11 cellular contexts compared by ENCODE assay signal in genomic region chr22:37640591-37641250, GRCh38. TPM values are rescaled to one million over a fixed set of nuclear protein-coding genes. Genes with fewer than 3 reads are reported as not detected.
A peak's percentile ranks its signal among the peaks of the same experiment; 100 is the strongest.
DNase-seq lines count a peak whose midpoint lies in the region; ATAC-seq, FAIRE-seq and TF ChIP-seq lines count a peak whose summit lies in the region.
"Had no signal": no experiment of that assay in that cellular context is flagged by ENCODE, and none has a peak within 500 bp of the region (broad histone marks: within the 10 kb centered on the region; RNA-seq: fewer than 3 reads in every experiment).

No MANE protein-coding gene starts in this region.

- peaks cover 18% of the 10 kb centered on the region for H3K4me1 Mint-ChIP-seq in astrocyte (ENCODE audit: low read depth, unreplicated experiment)

- peak overlapping the region; percentile 68 for H3K4me3 ChIP-seq in left ventricle myocardium inferior
- peak overlapping the region in 1 of 2 donors; percentile 62 for H3K4me3 ChIP-seq in right atrium auricular region
- H3K4me3 ChIP-seq in astrocyte (ENCODE audit: insufficient read depth, low read depth, low read length) = peak overlapping the region; percentile 57
- peak overlapping the region; percentile 67 for H3K4me3 ChIP-seq in lower lobe of right lung

- peaks cover 16% of the 10 kb centered on the region for H3K27me3 ChIP-seq in left ventricle myocardium inferior (ENCODE audit: low read depth)
- no peaks in the 10 kb centered on the region for H3K27me3 ChIP-seq in right atrium auricular region
- no peaks in the 10 kb centered on the region for H3K27me3 ChIP-seq in astrocyte (ENCODE audit: insufficient read depth, low read length)
- H3K27me3 ChIP-seq in lower lobe of right lung (ENCODE audit: low read depth) = no peaks in the 10 kb centered on the region

- peak overlapping the region; percentile 97 for H3K4me2 ChIP-seq in astrocyte (ENCODE audit: low read length)

- H4K20me1 ChIP-seq in astrocyte (ENCODE audit: insufficient read depth, low read length) = peaks cover 10% of the 10 kb centered on the region

- H3K9me3 ChIP-seq in left ventricle myocardium inferior (replicated peaks) (no peaks in the 10 kb centered on the region), right atrium auricular region (no peaks in the 10 kb centered on the region), astrocyte (ENCODE audit: insufficient read depth, low read depth, low read length) (no peaks in the 10 kb centered on the region), lower lobe of right lung (no peaks in the 10 kb centered on the region)

- no peaks in the 10 kb centered on the region for H3K9me3 Mint-ChIP-seq in astrocyte (ENCODE audit: unreplicated experiment)

- peak overlapping the region; percentile 52 for H3K27ac ChIP-seq in left ventricle myocardium inferior (replicated peaks)
- no peak overlapping the region for H3K27ac ChIP-seq in right atrium auricular region
- H3K27ac ChIP-seq in astrocyte (ENCODE audit: low read depth, low read length) = no peak overlapping the region
- peak overlapping the region; percentile 71 for H3K27ac ChIP-seq in lower lobe of right lung

- no peaks in the 10 kb centered on the region for H3K36me3 ChIP-seq in left ventricle myocardium inferior
- H3K36me3 ChIP-seq in right atrium auricular region = no peaks in the 10 kb centered on the region
- H3K36me3 ChIP-seq in astrocyte (ENCODE audit: insufficient read depth, low read length) = no peaks in the 10 kb centered on the region
- H3K36me3 ChIP-seq in lower lobe of right lung = peaks cover 20% of the 10 kb centered on the region

- H3K27me3 Mint-ChIP-seq in astrocyte (ENCODE audit: low read depth, unreplicated experiment) = no peaks in the 10 kb centered on the region

- peaks cover 4% of the 10 kb centered on the region for H3K36me3 Mint-ChIP-seq in astrocyte (ENCODE audit: low read depth, unreplicated experiment)

- in situ Hi-C loops in KBM-7 (cut with MboI; ENCODE audit: low pct_unique_long_range_greater_than_20kb, low sequenced_read_pairs) = no loop called here

- H3K27ac Mint-ChIP-seq in astrocyte (ENCODE audit: unreplicated experiment) = no peak overlapping the region

- FAIRE-seq in astrocyte (lab: Jason Lieb, UNC) = no peak
- FAIRE-seq: G401.6, urothelium cell line had no signal

- ATAC-seq in lower lobe of right lung (peak in 1 of 2 donors; percentile 2), HG02759 (IDR thresholded peaks at IDR 0.05; ENCODE audit: unreplicated experiment) (no peak)

- peaks cover 4% of the 10 kb centered on the region for H3K79me2 ChIP-seq in astrocyte (ENCODE audit: insufficient read depth, low read length)

- H3K4me1 ChIP-seq in left ventricle myocardium inferior (peaks cover 36% of the 10 kb centered on the region), right atrium auricular region (peaks cover 0 to 37% of the 10 kb centered on the region in 2 donors), astrocyte (ENCODE audit: insufficient read depth, low read length) (peaks cover 27% of the 10 kb centered on the region), lower lobe of right lung (peaks cover 66% of the 10 kb centered on the region)

- intact Hi-C loops in left ventricle myocardium inferior (cut with micrococcal nuclease) = loop anchor here (10.0 kb wide), 1 partner anchor 154 kb away; no protein-coding TSS in a partner anchor
- intact Hi-C loops in lower lobe of right lung (cut with DNase I) = no loop called here

- peak overlapping the region; percentile 75 for H3K9ac ChIP-seq in astrocyte (ENCODE audit: low read length)

- no peak for TF ChIP-seq CTCF in left ventricle myocardium inferior (IDR thresholded peaks at IDR 0.05; ENCODE audit: borderline replicate concordance)
- TF ChIP-seq CTCF in right atrium auricular region (IDR thresholded peaks at IDR 0.05) = no peak
- no peak for TF ChIP-seq CTCF in astrocyte (IDR thresholded peaks at IDR 0.05; ENCODE audit: insufficient read depth, low read depth, low read length)
- no peak for TF ChIP-seq CTCF in lower lobe of right lung (IDR thresholded peaks at IDR 0.05)

- DNase-seq in left ventricle myocardium inferior = no peak
- DNase-seq in right atrium auricular region (ENCODE audit: low spot score) = no peak
- no peak for DNase-seq in astrocyte (ENCODE audit: low read depth)
- DNase-seq in lower lobe of right lung = no peak
- DNase-seq in KBM-7 = no peak
- no peak for DNase-seq in mucosa of gallbladder (ENCODE audit: low spot score)
- no peak for DNase-seq in KG1 (lab: John Stamatoyannopoulos, UW)
- DNase-seq: activated CD4-positive, alpha-beta T cell treated with anti-CD3 and anti-CD28 coated beads for 1 hour had no signal

- peak overlapping the region; percentile 87 for H3K4me3 Mint-ChIP-seq in astrocyte (ENCODE audit: unreplicated experiment)

- H2AFZ ChIP-seq in astrocyte (ENCODE audit: low read depth, low read length) = no peak overlapping the region

RNA-seq across cellular contexts. Expression of gene SH3BP1, which starts 1.3 kb away (rescaled TPM):
- total RNA-seq in left ventricle myocardium inferior (2.5 TPM), right atrium auricular region (1 to 10 TPM; 1.5 to 4.0 TPM), astrocyte (26.5 and 31.6 TPM in 2 replicates), lower lobe of right lung (34.8 TPM), mucosa of gallbladder (13.6 TPM)

RNA-seq across cellular contexts. Expression of gene PDXP, which starts 17.8 kb away (rescaled TPM):
- total RNA-seq in left ventricle myocardium inferior (23.9 TPM), right atrium auricular region (10 to 100 TPM; 15.7 to 32.0 TPM), astrocyte (18.9 and 22.4 TPM in 2 replicates), lower lobe of right lung (3.9 TPM), mucosa of gallbladder (12.1 TPM)

RNA-seq across cellular contexts. Expression of gene GGA1, which starts 32.1 kb away (rescaled TPM):
- 27.5 TPM for total RNA-seq in left ventricle myocardium inferior
- 10 to 100 TPM; 17.7 to 29.0 TPM for total RNA-seq in right atrium auricular region
- 39.9 and 43.1 TPM in 2 replicates for total RNA-seq in astrocyte
- 64.8 TPM for total RNA-seq in lower lobe of right lung
- total RNA-seq in mucosa of gallbladder = 81.5 TPM

RNA-seq across cellular contexts. Expression of gene LGALS1, which starts 34.7 kb away (rescaled TPM):
- total RNA-seq in left ventricle myocardium inferior = 843 TPM
- 1,000 to 10,000 TPM in 1 of 2 donors, 100 to 1,000 TPM in 1; 584 to 1,958 TPM for total RNA-seq in right atrium auricular region
- total RNA-seq in astrocyte = 240 and 260 TPM in 2 replicates
- 425 TPM for total RNA-seq in lower lobe of right lung
- 587 TPM for total RNA-seq in mucosa of gallbladder

RNA-seq across cellular contexts. Expression of gene NOL12, which starts 45.4 kb away (rescaled TPM):
- 12.8 TPM for total RNA-seq in left ventricle myocardium inferior
- 10 to 100 TPM; 17.8 to 24.7 TPM for total RNA-seq in right atrium auricular region
- 17.9 and 18.1 TPM in 2 replicates for total RNA-seq in astrocyte
- 23.0 TPM for total RNA-seq in lower lobe of right lung
- total RNA-seq in mucosa of gallbladder = 27.1 TPM

Comparison
In these comparisons a context has a peak if more than half of its experiments do, and no peak if none do; other contexts are left out.
1. H3K27ac ChIP-seq: peak in left ventricle myocardium inferior (single experiment) and lower lobe of right lung (single experiment); none in right atrium auricular region (0 of 2) and astrocyte (single experiment).